In the genomic region with DNA sequence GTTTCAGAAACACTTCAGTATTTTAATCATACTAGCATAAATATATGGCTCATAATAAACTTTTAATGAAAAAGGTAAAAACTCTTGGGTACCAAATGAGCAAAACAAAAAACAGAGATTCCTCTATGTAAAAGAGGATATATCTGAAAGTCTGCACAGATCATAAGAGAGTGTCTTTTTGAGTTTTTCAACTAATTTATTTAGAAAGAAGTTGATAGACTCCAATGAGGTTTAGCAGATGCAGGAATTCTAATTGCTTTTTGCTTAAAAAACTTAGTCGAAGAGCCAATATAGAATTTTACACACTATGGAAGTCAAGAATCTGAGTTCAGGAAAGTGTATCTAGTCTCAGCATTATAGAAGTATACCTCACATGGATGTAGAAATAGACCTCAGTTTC, we compare ENCODE assay signal across 16 cellular contexts. TPM values are rescaled to one million over a fixed set of nuclear protein-coding genes. Genes with fewer than 3 reads are reported as not detected.
DNase-seq lines count a peak whose midpoint lies in the region; ATAC-seq, FAIRE-seq and TF ChIP-seq lines count a peak whose summit lies in the region.
"Had no signal": no experiment of that assay in that cellular context is flagged by ENCODE, and none has a peak within 500 bp of the region (broad histone marks: within the 10 kb centered on the region; RNA-seq: fewer than 3 reads in every experiment).

No MANE protein-coding gene starts in this region.

- ATAC-seq in K562, result no peak
- ATAC-seq in HG02610 (IDR thresholded peaks at IDR 0.05; ENCODE audit: unreplicated experiment), result no peak
- ATAC-seq: activated CD8-positive, alpha-beta T cell treated with anti-CD3 and anti-CD28 coated beads for 36 hours had no signal

- CTCF ChIA-PET in K562 (lab: Yijun Ruan, JAX; ENCODE audit: low intra/inter-chr PET ratio), result no interaction called here

- no peak for TF ChIP-seq POLR2A in K562 (conservative IDR thresholded peaks at IDR 0.05)

- no peak overlapping the region for H3K4me3 Mint-ChIP-seq in neural progenitor cell
- H3K4me3 Mint-ChIP-seq: activated CD8-positive, alpha-beta T cell treated with anti-CD3 and anti-CD28 coated beads for 36 hours had no signal

- H3K4me3 ChIP-seq in K562 (no peak overlapping the region), neural progenitor cell (peak overlapping the region; percentile 97)
- H3K4me3 ChIP-seq: coronary artery, upper lobe of left lung had no signal

- H3K36me3 ChIP-seq in K562 (ENCODE audit: control insufficient read depth, insufficient read depth, low read length) (peaks cover 3% of the 10 kb centered on the region; the same call in 2 of the 3 replicates), neural progenitor cell (no peaks in the 10 kb centered on the region)
- H3K36me3 ChIP-seq: upper lobe of left lung had no signal

- no peak for TF ChIP-seq RAD21 in K562 (CRISPR knock-in tag; conservative IDR thresholded peaks at IDR 0.05 in 1 of 2, IDR thresholded peaks at IDR 0.05 in 1 of 2)

- peaks cover 87% of the 10 kb centered on the region for H3F3A ChIP-seq in neural progenitor cell (ENCODE audit: low read depth)

- TF ChIP-seq EP300 in K562 (IDR thresholded peaks at IDR 0.05; ENCODE audit: low read length), result no peak

- peak overlapping the region; percentile 51 for H2AFZ ChIP-seq in K562 (ENCODE audit: low read depth, low read length)
- H2AFZ ChIP-seq in neural progenitor cell (replicated peaks), result no peak overlapping the region

- BruUV-seq in K562 (replicated peaks; lab: Mats Ljungman, UMichigan), result no TSS peak

- in situ Hi-C loops in Caki2 (cut with HindIII; ENCODE audit: low pct_unique_long_range_greater_than_20kb, low sequenced_read_pairs) (no loop called here), K562 (cut with MboI) (no loop called here)

- 0% methylated on average over 1 of the region's 1 CpG for whole genome bisulfite sequencing in K562 (ENCODE audit: insufficient coverage, low coverage, missing lambda C conversion rate)

- POLR2A ChIA-PET in K562 (lab: Yijun Ruan, JAX), result no interaction called here

- H3K27ac ChIP-seq in 22Rv1 (peak overlapping the region; percentile 99), K562 (ENCODE audit: extremely low read depth, low read depth, low read length) (peak overlapping the region; percentile 96; the same call in 2 of the 3 replicates), neural progenitor cell (peak overlapping the region; percentile 99)
- H3K27ac ChIP-seq: coronary artery, epithelial cell of prostate had no signal

- H3K27me3 Mint-ChIP-seq in neural progenitor cell (ENCODE audit: insufficient read depth, low read depth), result peaks cover 2% of the 10 kb centered on the region

- TF ChIP-seq CTCF in 22Rv1 (IDR thresholded peaks at IDR 0.05), result no peak
- TF ChIP-seq CTCF in K562 (IDR thresholded peaks at IDR 0.05 in 2 of 3, conservative IDR thresholded peaks at IDR 0.05 in 1 of 3; ENCODE audit: insufficient read depth in 2 of 3, low read depth in 1 of 3, low read length in 3 of 3), result no peak
- no peak for TF ChIP-seq CTCF in neural progenitor cell (IDR thresholded peaks at IDR 0.05)

- H3K9me1 ChIP-seq in K562 (ENCODE audit: control insufficient read depth, insufficient read depth, low read length), result no peaks in the 10 kb centered on the region

- FAIRE-seq in K562 (lab: Jason Lieb, UNC), result no peak

- H3K4me2 ChIP-seq in K562 (ENCODE audit: insufficient read depth, low read length), result no peak overlapping the region
- H3K4me2 ChIP-seq in neural progenitor cell, result peak overlapping the region; percentile 83

- H3K27ac Mint-ChIP-seq in neural progenitor cell, result peak overlapping the region; percentile 3
- H3K27ac Mint-ChIP-seq: activated CD8-positive, alpha-beta T cell treated with anti-CD3 and anti-CD28 coated beads for 36 hours; activated T-helper 2 cell treated with anti-CD3 and anti-CD28 coated beads, Interferon-gamma antibody, Interleukin-2, Interleukin-4, amounts not matched to agents 10 μg/mL and 5 μg/mL and 100 μg/mL, durations not matched to agents 14 hours and 24 hours and 36 hours had no signal

- peaks cover 5% of the 10 kb centered on the region for H3K36me3 Mint-ChIP-seq in neural progenitor cell

- no peaks in the 10 kb centered on the region for H3K27me3 ChIP-seq in K562 (ENCODE audit: control insufficient read depth in 2 of 2, insufficient read depth in 2 of 2, low read length in 2 of 2)
- H3K27me3 ChIP-seq in neural progenitor cell, result no peaks in the 10 kb centered on the region
- H3K27me3 ChIP-seq: upper lobe of left lung had no signal

- no peak overlapping the region for H3K9ac ChIP-seq in K562 (ENCODE audit: insufficient read depth in 1 of 2, low read depth in 2 of 2, low read length in 2 of 2)
- H3K9ac ChIP-seq in neural progenitor cell, result no peak overlapping the region

- H3K79me2 ChIP-seq in K562 (ENCODE audit: control insufficient read depth, insufficient read depth, low read length), result peaks cover 58% of the 10 kb centered on the region
- peaks cover 95% of the 10 kb centered on the region for H3K79me2 ChIP-seq in neural progenitor cell (ENCODE audit: low read depth)

- H3K4me1 ChIP-seq in K562 (replicated peaks in 1 of 2; ENCODE audit: control insufficient read depth in 2 of 2, insufficient read depth in 2 of 2, low read length in 2 of 2), result peaks cover 2 to 21% of the 10 kb centered on the region in 2 experiments; a peak in 4 of 5 replicates
- H3K4me1 ChIP-seq in neural progenitor cell, result peaks cover 44% of the 10 kb centered on the region

- H3K9me3 ChIP-seq in K562 (replicated peaks; ENCODE audit: control insufficient read depth, insufficient read depth, low read depth, low read length) (no peaks in the 10 kb centered on the region), neural progenitor cell (ENCODE audit: low read depth) (no peaks in the 10 kb centered on the region)
- H3K9me3 ChIP-seq: upper lobe of left lung had no signal

- intact Hi-C loops in K562 (cut with micrococcal nuclease), result loop anchor here (5.0 kb wide), 2 partner anchors 33 to 697 kb away; no protein-coding TSS in a partner anchor

- no peaks in the 10 kb centered on the region for H3K9me3 Mint-ChIP-seq in neural progenitor cell
- H3K9me3 Mint-ChIP-seq: activated CD8-positive, alpha-beta T cell treated with anti-CD3 and anti-CD28 coated beads for 36 hours; activated T-helper 2 cell treated with anti-CD3 and anti-CD28 coated beads, Interferon-gamma antibody, Interleukin-2, Interleukin-4, amounts not matched to agents 10 μg/mL and 5 μg/mL and 100 μg/mL, durations not matched to agents 14 hours and 24 hours and 36 hours had no signal

- no peaks in the 10 kb centered on the region for H4K20me1 ChIP-seq in K562 (replicated peaks; ENCODE audit: control insufficient read depth, insufficient read depth, low read length)
- H4K20me1 ChIP-seq in neural progenitor cell (ENCODE audit: low read depth), result peaks cover 10% of the 10 kb centered on the region

- peaks cover 32% of the 10 kb centered on the region for H3K4me1 Mint-ChIP-seq in neural progenitor cell

- DNase-seq in Caki2 (ENCODE audit: low read depth) (peak; percentile 64), K562 (ENCODE audit: extremely low read depth in 1 of 4, low spot score in 3 of 4) (no peak), neural progenitor cell (ENCODE audit: low spot score) (no peak), T1000 (lab: John Stamatoyannopoulos, UW) (no peak), NCI-H187 (lab: John Stamatoyannopoulos, UW) (no peak)
- DNase-seq: activated CD8-positive, alpha-beta T cell treated with anti-CD3 and anti-CD28 coated beads for 36 hours; C1 segment of cervical spinal cord; H7; naive B cell; upper lobe of left lung had no signal

RNA-seq across cellular contexts. Expression of a gene that starts 3.4 kb away (rescaled TPM):
- total RNA-seq in Caki2 (2014; rRNA removed; shearing (Covaris generic); ENCODE audit: low replicate concordance), result 18.9 and 30.5 TPM in 2 replicates
- total RNA-seq in K562 (2011; cell fraction: chromatin; rRNA removed; ENCODE audit: low replicate concordance), result 203 and 284 TPM in 2 replicates
- total RNA-seq in K562 (2011; cell fraction: nucleolus; rRNA removed), result 117 and 140 TPM in 2 replicates
- total RNA-seq in K562 (2011; cell fraction: nucleoplasm; rRNA removed), result 136 and 162 TPM in 2 replicates
- total RNA-seq in K562 (2014; rRNA removed), result 65.3 and 69.9 TPM in 2 replicates
- 58.5 and 59.7 TPM in 2 replicates for total RNA-seq in K562 (2014; rRNA removed; fragmentation: Illumina TruSeq; extraction: Trizol)
- 50.9 and 60.2 TPM in 2 replicates for total RNA-seq in K562 (2015; rRNA removed; fragmentation: Illumina TruSeq; extraction: Trizol)
- total RNA-seq in K562 (2021), result 58.7 and 64.2 TPM in 2 replicates
- 81.4 and 91.1 TPM in 2 replicates for polyA plus RNA-seq in K562 (2011; rRNA removed)
- polyA plus RNA-seq in K562 (2011; cell fraction: cytosol; rRNA removed), result 46.9 and 65.5 TPM in 2 replicates
- polyA plus RNA-seq in K562 (2011; cell fraction: nucleus; rRNA removed), result 106 and 111 TPM in 2 replicates
- polyA plus RNA-seq in K562 (2012), result 41.9 and 61.1 TPM in 2 replicates
- 58.4 and 65.2 TPM in 2 replicates for polyA plus RNA-seq in K562 (2014; fragmentation: Illumina TruSeq; extraction: Trizol)
- polyA plus RNA-seq in K562 (2014; fragmentation: Nextera tagmentation; extraction: Ambion mirVana), result 10 to 100 TPM; 18.8 to 25.8 TPM
- 55.5 and 73.7 TPM in 2 replicates for polyA plus RNA-seq in K562 (2014; rRNA removed)
- polyA minus RNA-seq in K562 (2011; rRNA and poly(A)+ RNA removed), result 118 and 129 TPM in 2 replicates
- 14.8 and 32.9 TPM in 2 replicates for polyA minus RNA-seq in K562 (2011; cell fraction: cytosol; rRNA and poly(A)+ RNA removed)
- 104 and 111 TPM in 2 replicates for polyA minus RNA-seq in K562 (2011; cell fraction: nucleus; rRNA and poly(A)+ RNA removed)
- total RNA-seq in neural progenitor cell (ENCODE audit: low replicate concordance), result 55.7 and 61.3 TPM in 2 replicates

RNA-seq across cellular contexts. Expression of a gene that starts 5.1 kb away (rescaled TPM):
- total RNA-seq in Caki2 (2014; rRNA removed; shearing (Covaris generic); ENCODE audit: low replicate concordance), result 5.0 and 9.0 TPM in 2 replicates
- 0.44 and 0.51 TPM in 2 replicates for total RNA-seq in K562 (2011; cell fraction: chromatin; rRNA removed; ENCODE audit: low replicate concordance)
- total RNA-seq in K562 (2011; cell fraction: nucleolus; rRNA removed), result 0.26 and 0.50 TPM in 2 replicates
- 0.38 and 0.51 TPM in 2 replicates for total RNA-seq in K562 (2011; cell fraction: nucleoplasm; rRNA removed)
- total RNA-seq in K562 (2014; rRNA removed) (0.09 and 0.24 TPM in 2 replicates), K562 (2014; rRNA removed; fragmentation: Illumina TruSeq; extraction: Trizol) (0.18 and 0.45 TPM in 2 replicates), K562 (2015; rRNA removed; fragmentation: Illumina TruSeq; extraction: Trizol) (0.36 and 0.49 TPM in 2 replicates), K562 (2021) (0.42 and 1.0 TPM in 2 replicates), neural progenitor cell (ENCODE audit: low replicate concordance) (123 and 127 TPM in 2 replicates)
- polyA plus RNA-seq in K562 (2011; rRNA removed) (0.34 and 1.1 TPM in 2 replicates), K562 (2014; fragmentation: Illumina TruSeq; extraction: Trizol) (0.35 and 0.59 TPM in 2 replicates), K562 (2014; fragmentation: Nextera tagmentation; extraction: Ambion mirVana) (under 1 TPM; 0.76 to 0.77 TPM), K562 (2014; rRNA removed) (0.05 and 1.4 TPM in 2 replicates)
- polyA plus RNA-seq in K562 (2011; cell fraction: cytosol; rRNA removed), result 0.06 and 0.18 TPM in 2 replicates
- polyA plus RNA-seq in K562 (2011; cell fraction: nucleus; rRNA removed), result 0.47 and 1.4 TPM in 2 replicates
- polyA plus RNA-seq in K562 (2012), result 0.25 and 0.42 TPM in 2 replicates
- 0.18 and 0.35 TPM in 2 replicates for polyA minus RNA-seq in K562 (2011; rRNA and poly(A)+ RNA removed)
- 1.1 TPM in 1 of 2 replicates, not detected in the other for polyA minus RNA-seq in K562 (2011; cell fraction: cytosol; rRNA and poly(A)+ RNA removed)
- 0.22 and 0.40 TPM in 2 replicates for polyA minus RNA-seq in K562 (2011; cell fraction: nucleus; rRNA and poly(A)+ RNA removed)
- total RNA-seq: OCI-LY7 had no signal

Comparison
In these comparisons a context has a peak if more than half of its experiments do, and no peak if none do; other contexts are left out.
1. RNA of a gene that starts 5.1 kb away (total RNA-seq): 123 to 127 TPM in neural progenitor cell; 5.0 to 9.0 TPM in Caki2 and 0.09 to 1.0 TPM in K562; every median in the first group is over 10 times any median in the second.
2. Peak in every context shown above with its lines, with median percentiles within 50 percentile points of each other: H3K27ac ChIP-seq.